ENCODE assay signal across 18 cellular contexts in the genomic region with DNA sequence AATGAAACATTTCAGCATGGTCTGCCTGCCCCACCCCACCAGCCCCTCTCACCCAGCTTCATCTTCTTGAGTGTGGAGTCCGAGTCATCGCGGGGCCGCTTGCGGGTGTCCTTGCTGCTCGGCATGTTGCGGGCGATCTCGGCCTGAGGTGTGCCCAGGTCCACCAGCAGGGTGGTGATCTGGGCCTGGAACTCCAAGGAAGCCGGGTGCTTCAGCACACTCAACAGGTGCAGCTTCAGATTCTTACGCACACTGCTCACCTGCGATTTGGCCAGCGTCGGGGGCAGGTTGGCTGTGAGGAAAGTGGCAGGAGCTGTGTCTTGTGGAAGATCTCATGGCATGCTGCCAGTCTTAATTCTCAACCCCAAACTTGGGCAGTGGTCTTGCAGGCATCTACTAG. TPM values are rescaled to one million over a fixed set of nuclear protein-coding genes. Genes with fewer than 3 reads are reported as not detected.
DNase-seq lines count a peak whose midpoint lies in the region; ATAC-seq, FAIRE-seq and TF ChIP-seq lines count a peak whose summit lies in the region.
"Had no signal": no experiment of that assay in that cellular context is flagged by ENCODE, and none has a peak within 500 bp of the region (broad histone marks: within the 10 kb centered on the region; RNA-seq: fewer than 3 reads in every experiment).

No MANE protein-coding gene starts in this region.

- H3K27me3 ChIP-seq in endodermal cell (ENCODE audit: control insufficient read depth, insufficient read depth, low read length, poor library complexity, severe bottlenecking) (no peaks in the 10 kb centered on the region), HepG2 (ENCODE audit: control insufficient read depth in 1 of 2, insufficient read depth in 2 of 2, low read length in 2 of 2) (no peaks in the 10 kb centered on the region), hepatocyte (no peaks in the 10 kb centered on the region), GM23338 (ENCODE audit: insufficient read depth) (no peaks in the 10 kb centered on the region)
- H3K27me3 ChIP-seq: BLaER1 had no signal

- H3K27me3 Mint-ChIP-seq in endodermal cell (ENCODE audit: insufficient read depth), result no peaks in the 10 kb centered on the region
- H3K27me3 Mint-ChIP-seq in GM23338 (ENCODE audit: insufficient read depth, low read depth, poor library complexity), result peaks cover 7% of the 10 kb centered on the region
- H3K27me3 Mint-ChIP-seq: CD4-positive, alpha-beta memory T cell; IgD-negative memory B cell had no signal

- H3K4me2 ChIP-seq in HepG2 (ENCODE audit: low read depth, low read length), result no peak overlapping the region
- H3K4me2 ChIP-seq in hepatocyte, result no peak overlapping the region
- no peak overlapping the region for H3K4me2 ChIP-seq in GM23338
- H3K4me2 ChIP-seq: BLaER1 had no signal

- H3K27ac Mint-ChIP-seq in endodermal cell (peak overlapping the region; percentile 52), GM23338 (no peak overlapping the region)
- H3K27ac Mint-ChIP-seq: IgD-negative memory B cell had no signal

- in situ Hi-C loops in HepG2 (cut with HindIII; ENCODE audit: extremely low pct_ligation_motif_present, low pct_unique_long_range_greater_than_20kb), result no loop called here

- H3K9me3 Mint-ChIP-seq in endodermal cell, result peaks cover 10% of the 10 kb centered on the region
- H3K9me3 Mint-ChIP-seq in GM23338, result no peaks in the 10 kb centered on the region; the same call in 2 of the 3 replicates
- H3K9me3 Mint-ChIP-seq: CD4-positive, alpha-beta memory T cell; IgD-negative memory B cell had no signal

- 97% methylated on average over 14 of the region's 14 CpGs for WGBS in endodermal cell (ENCODE audit: insufficient coverage in 1 of 2, insufficient read length in 1 of 2), 2 experiments
- WGBS in HepG2 (ENCODE audit: low lambda C conversion rate), result 99% methylated on average over 10 of the region's 14 CpGs
- WGBS in hepatocyte (ENCODE audit: low lambda C conversion rate, missing lambda C conversion rate), result 97% methylated on average over 14 of the region's 14 CpGs

- peaks cover 89% of the 10 kb centered on the region for H3K36me3 ChIP-seq in endodermal cell (ENCODE audit: control insufficient read depth, insufficient read depth, low read length)
- H3K36me3 ChIP-seq in HepG2 (replicated peaks in 1 of 2; ENCODE audit: control insufficient read depth in 1 of 2, insufficient read depth in 2 of 2, low read length in 2 of 2), result peaks cover 23 to 72% of the 10 kb centered on the region in 2 experiments
- no peaks in the 10 kb centered on the region for H3K36me3 ChIP-seq in hepatocyte (replicated peaks; ENCODE audit: insufficient read depth, low read depth)
- H3K36me3 ChIP-seq in GM23338 (ENCODE audit: insufficient read depth), result peaks cover 79% of the 10 kb centered on the region

- H3K4me1 ChIP-seq in endodermal cell (ENCODE audit: control insufficient read depth, insufficient read depth, low read length) (no peaks in the 10 kb centered on the region), HepG2 (ENCODE audit: insufficient read depth, low read length) (no peaks in the 10 kb centered on the region), hepatocyte (ENCODE audit: insufficient read depth) (no peaks in the 10 kb centered on the region), GM23338 (ENCODE audit: insufficient read depth) (no peaks in the 10 kb centered on the region)
- H3K4me1 ChIP-seq: BLaER1, HAP-1 had no signal

- H3K4me3 ChIP-seq in endodermal cell (ENCODE audit: low read length) (no peak overlapping the region), HepG2 (replicated peaks in 1 of 3; ENCODE audit: insufficient read depth in 1 of 3, low read depth in 2 of 3, low read length in 3 of 3) (no peak overlapping the region), hepatocyte (no peak overlapping the region), GM23338 (no peak overlapping the region)
- H3K4me3 ChIP-seq: BLaER1, HAP-1 had no signal

- no peaks in the 10 kb centered on the region for H3K79me2 ChIP-seq in HepG2 (ENCODE audit: insufficient read depth, low read length)
- no peaks in the 10 kb centered on the region for H3K79me2 ChIP-seq in hepatocyte
- H3K79me2 ChIP-seq in GM23338 (replicated peaks; ENCODE audit: insufficient read depth), result no peaks in the 10 kb centered on the region

- POLR2A ChIA-PET in HepG2 (lab: Yijun Ruan, JAX), result no interaction called here

- H3K9me3 ChIP-seq in endodermal cell (ENCODE audit: control insufficient read depth, low read length) (peaks cover 25% of the 10 kb centered on the region), HepG2 (ENCODE audit: low read length) (no peaks in the 10 kb centered on the region), hepatocyte (ENCODE audit: low read depth) (no peaks in the 10 kb centered on the region)
- H3K9me3 ChIP-seq: BLaER1, HAP-1 had no signal

- CTCF ChIA-PET in HepG2 (lab: Yijun Ruan, JAX; ENCODE audit: low intra/inter-chr PET ratio, low total read pairs), result no interaction called here

- TF ChIP-seq EP300 in HepG2 (IDR thresholded peaks at IDR 0.05; ENCODE audit: low read depth in 2 of 2, low read length in 2 of 2) (no peak), HepG2 (CRISPR knock-in tag; IDR thresholded peaks at IDR 0.05; ENCODE audit: borderline replicate concordance) (no peak)

- BruUV-seq in HepG2 (replicated peaks; lab: Mats Ljungman, UMichigan), result no TSS peak

- peak; percentile 34 for DNase-seq in D341Med (ENCODE audit: low spot score)
- no peak for DNase-seq in endodermal cell
- no peak for DNase-seq in HepG2 (ENCODE audit: low spot score)
- DNase-seq in hepatocyte (ENCODE audit: low spot score), result no peak
- DNase-seq in AML-193 (lab: John Stamatoyannopoulos, UW), result no peak
- DNase-seq in GM23338 (ENCODE audit: low spot score), result no peak
- DNase-seq: ACHN; CD4-positive, alpha-beta memory T cell; DMS79 treated with DMSO at 0.1 percent for 48 hours; GF-D8; KG1 had no signal

- H2AFZ ChIP-seq in HepG2 (ENCODE audit: low read length) (no peak overlapping the region), hepatocyte (no peak overlapping the region), GM23338 (no peak overlapping the region)

- no peak for TF ChIP-seq POLR2A in HepG2 (IDR thresholded peaks at IDR 0.05; ENCODE audit: insufficient read depth in 1 of 2, low read depth in 2 of 2, low read length in 2 of 2)

- H3K9ac ChIP-seq in endodermal cell (ENCODE audit: extremely low read depth, low read length, poor library complexity, severe bottlenecking), result no peak overlapping the region
- no peak overlapping the region for H3K9ac ChIP-seq in HepG2 (ENCODE audit: insufficient read depth, low read depth, low read length)
- H3K9ac ChIP-seq: BLaER1 had no signal

- no peak for FAIRE-seq in HepG2 (lab: Jason Lieb, UNC)
- FAIRE-seq: H1, HTR-8/SVneo had no signal

- H3K9me2 ChIP-seq in hepatocyte (replicated peaks; ENCODE audit: insufficient read depth), result no peaks in the 10 kb centered on the region
- no peaks in the 10 kb centered on the region for H3K9me2 ChIP-seq in GM23338 (ENCODE audit: insufficient read depth)

- intact Hi-C loops in HepG2 (cut with micrococcal nuclease; ENCODE audit: unreplicated experiment), result no loop called here

- no peak overlapping the region for H3K27ac ChIP-seq in endodermal cell (ENCODE audit: low read depth, low read length)
- H3K27ac ChIP-seq in HepG2 (ENCODE audit: extremely low read length, insufficient read depth, low read length), result no peak overlapping the region
- no peak overlapping the region for H3K27ac ChIP-seq in hepatocyte
- H3K27ac ChIP-seq in GM23338 (ENCODE audit: low read depth), result no peak overlapping the region
- H3K27ac ChIP-seq: BLaER1 had no signal

- TF ChIP-seq CTCF in endodermal cell (conservative IDR thresholded peaks at IDR 0.05) (no peak), HepG2 (CRISPR knock-in tag; IDR thresholded peaks at IDR 0.05) (no peak), hepatocyte (IDR thresholded peaks at IDR 0.05; ENCODE audit: poor library complexity) (no peak), GM23338 (conservative IDR thresholded peaks at IDR 0.05; ENCODE audit: low read depth in 2 of 2) (no peak)

- peaks cover 87% of the 10 kb centered on the region for H3K36me3 Mint-ChIP-seq in endodermal cell (ENCODE audit: low read depth)
- peaks cover 91% of the 10 kb centered on the region for H3K36me3 Mint-ChIP-seq in GM23338 (ENCODE audit: low read depth)

- H4K20me1 ChIP-seq in HepG2 (ENCODE audit: insufficient read depth, low read length) (no peaks in the 10 kb centered on the region), hepatocyte (ENCODE audit: insufficient read depth, poor library complexity, severe bottlenecking) (no peaks in the 10 kb centered on the region), GM23338 (replicated peaks; ENCODE audit: insufficient read depth) (peaks cover 21% of the 10 kb centered on the region)

- ATAC-seq in HepG2, result no peak
- ATAC-seq in GM23338, result no peak

- H3F3A ChIP-seq in GM23338 (replicated peaks; ENCODE audit: low read depth), result peaks cover 5% of the 10 kb centered on the region; the same call in 1 of the 2 replicates

- no peaks in the 10 kb centered on the region for H3K4me1 Mint-ChIP-seq in endodermal cell
- no peaks in the 10 kb centered on the region for H3K4me1 Mint-ChIP-seq in GM23338
- H3K4me1 Mint-ChIP-seq: CD14-positive monocyte had no signal

- no peak for TF ChIP-seq RAD21 in HepG2 (CRISPR knock-in tag; IDR thresholded peaks at IDR 0.05)

- H3K4me3 Mint-ChIP-seq in endodermal cell (no peak overlapping the region), GM23338 (no peak overlapping the region)
- H3K4me3 Mint-ChIP-seq: CD14-positive monocyte; CD4-positive, alpha-beta memory T cell; IgD-negative memory B cell had no signal

RNA-seq across cellular contexts. Expression of gene SYMPK, which starts 20.7 kb away (rescaled TPM):
- total RNA-seq in endodermal cell, result 100 to 1,000 TPM; 104 to 119 TPM
- 68.8 TPM for polyA plus RNA-seq in endodermal cell (2013, experiment 1 of 2)
- 64.9 TPM for polyA plus RNA-seq in endodermal cell (2013, experiment 2 of 2)
- total RNA-seq in HepG2 (2016; rRNA removed; fragmentation: Illumina TruSeq; extraction: Trizol), result 19.9 and 21.9 TPM in 2 replicates
- total RNA-seq in HepG2 (2016; cell fraction: cytosol; rRNA removed; fragmentation: Illumina TruSeq; extraction: Trizol; ENCODE audit: low read depth), result 9.2 and 10.2 TPM in 2 replicates
- 17.2 and 21.4 TPM in 2 replicates for total RNA-seq in HepG2 (2016; cell fraction: insoluble cytoplasmic fraction; rRNA removed; fragmentation: Illumina TruSeq; extraction: Trizol)
- total RNA-seq in HepG2 (2016; cell fraction: membrane; rRNA removed; fragmentation: Illumina TruSeq; extraction: Trizol), result 13.2 and 15.6 TPM in 2 replicates
- 25.6 and 28.5 TPM in 2 replicates for total RNA-seq in HepG2 (2016; cell fraction: nucleus; rRNA removed; fragmentation: Illumina TruSeq; extraction: Trizol)
- 55.7 and 67.8 TPM in 2 replicates for polyA plus RNA-seq in HepG2 (2011; rRNA removed)
- polyA plus RNA-seq in HepG2 (2011; cell fraction: cytosol; rRNA removed), result 29.9 and 41.2 TPM in 2 replicates
- 174 and 217 TPM in 2 replicates for polyA plus RNA-seq in HepG2 (2011; cell fraction: nucleus; rRNA removed)
- polyA plus RNA-seq in HepG2 (2012), result 38.1 and 46.9 TPM in 2 replicates
- polyA plus RNA-seq in HepG2 (2016; cell fraction: cytosol; fragmentation: Illumina TruSeq; extraction: Trizol; ENCODE audit: low read depth), result 5.0 and 6.1 TPM in 2 replicates
- polyA plus RNA-seq in HepG2 (2016; cell fraction: insoluble cytoplasmic fraction; fragmentation: Illumina TruSeq; extraction: Trizol; ENCODE audit: low read depth), result 26.5 and 39.8 TPM in 2 replicates
- polyA plus RNA-seq in HepG2 (2016; cell fraction: membrane; fragmentation: Illumina TruSeq; extraction: Trizol; ENCODE audit: low read depth), result 10.4 and 10.6 TPM in 2 replicates
- 86.7 and 87.3 TPM in 2 replicates for polyA plus RNA-seq in HepG2 (2016; cell fraction: nucleus; fragmentation: Illumina TruSeq; extraction: Trizol; ENCODE audit: insufficient read depth, low read depth)
- polyA minus RNA-seq in HepG2 (2011; rRNA and poly(A)+ RNA removed; ENCODE audit: low replicate concordance), result 90.3 and 124 TPM in 2 replicates
- polyA minus RNA-seq in HepG2 (2011; cell fraction: cytosol; rRNA and poly(A)+ RNA removed), result 40.3 and 51.8 TPM in 2 replicates
- 40.8 and 43.1 TPM in 2 replicates for polyA minus RNA-seq in HepG2 (2011; cell fraction: nucleus; rRNA and poly(A)+ RNA removed)
- 33.8 and 41.6 TPM in 2 replicates for total RNA-seq in hepatocyte
- polyA plus RNA-seq in hepatocyte, result 33.4 and 39.0 TPM in 2 replicates
- total RNA-seq in GM23338 (2014; rRNA removed; shearing (Covaris generic)), result 64.0 and 82.1 TPM in 2 replicates
- polyA plus RNA-seq in GM23338 (2016; fragmentation: Nextera tagmentation; extraction: Ambion mirVana), result 33.9 and 36.8 TPM in 2 replicates

RNA-seq across cellular contexts. Expression of gene FOXA3, which starts 21.9 kb away (rescaled TPM):
- total RNA-seq in endodermal cell (10 to 100 TPM; 54.2 to 58.1 TPM), HepG2 (2016; rRNA removed; fragmentation: Illumina TruSeq; extraction: Trizol) (27.6 and 29.8 TPM in 2 replicates), hepatocyte (14.5 and 14.6 TPM in 2 replicates)
- 8.4 TPM for polyA plus RNA-seq in endodermal cell (2013, experiment 1 of 2)
- polyA plus RNA-seq in endodermal cell (2013, experiment 2 of 2), result 8.1 TPM
- 18.2 and 19.5 TPM in 2 replicates for total RNA-seq in HepG2 (2016; cell fraction: cytosol; rRNA removed; fragmentation: Illumina TruSeq; extraction: Trizol; ENCODE audit: low read depth)
- total RNA-seq in HepG2 (2016; cell fraction: insoluble cytoplasmic fraction; rRNA removed; fragmentation: Illumina TruSeq; extraction: Trizol), result 27.8 and 29.1 TPM in 2 replicates
- 34.4 and 34.7 TPM in 2 replicates for total RNA-seq in HepG2 (2016; cell fraction: membrane; rRNA removed; fragmentation: Illumina TruSeq; extraction: Trizol)
- total RNA-seq in HepG2 (2016; cell fraction: nucleus; rRNA removed; fragmentation: Illumina TruSeq; extraction: Trizol), result 12.7 and 14.6 TPM in 2 replicates
- polyA plus RNA-seq in HepG2 (2011; rRNA removed) (47.6 and 61.6 TPM in 2 replicates), hepatocyte (16.7 and 18.6 TPM in 2 replicates), GM23338 (2016; fragmentation: Nextera tagmentation; extraction: Ambion mirVana) (11.1 and 11.7 TPM in 2 replicates)
- polyA plus RNA-seq in HepG2 (2011; cell fraction: cytosol; rRNA removed), result 51.9 and 75.3 TPM in 2 replicates
- 17.5 and 27.3 TPM in 2 replicates for polyA plus RNA-seq in HepG2 (2011; cell fraction: nucleus; rRNA removed)
- 16.1 and 27.5 TPM in 2 replicates for polyA plus RNA-seq in HepG2 (2012)
- polyA plus RNA-seq in HepG2 (2016; cell fraction: cytosol; fragmentation: Illumina TruSeq; extraction: Trizol; ENCODE audit: low read depth), result 12.4 and 15.4 TPM in 2 replicates
- polyA plus RNA-seq in HepG2 (2016; cell fraction: insoluble cytoplasmic fraction; fragmentation: Illumina TruSeq; extraction: Trizol; ENCODE audit: low read depth), result 32.3 and 32.7 TPM in 2 replicates
- 19.9 and 23.8 TPM in 2 replicates for polyA plus RNA-seq in HepG2 (2016; cell fraction: membrane; fragmentation: Illumina TruSeq; extraction: Trizol; ENCODE audit: low read depth)
- polyA plus RNA-seq in HepG2 (2016; cell fraction: nucleus; fragmentation: Illumina TruSeq; extraction: Trizol; ENCODE audit: insufficient read depth, low read depth), result 23.8 and 24.4 TPM in 2 replicates
- 0.42 and 103 TPM in 2 replicates for polyA minus RNA-seq in HepG2 (2011; rRNA and poly(A)+ RNA removed; ENCODE audit: low replicate concordance)
- 27.8 and 30.5 TPM in 2 replicates for polyA minus RNA-seq in HepG2 (2011; cell fraction: cytosol; rRNA and poly(A)+ RNA removed)
- 7.2 and 12.8 TPM in 2 replicates for polyA minus RNA-seq in HepG2 (2011; cell fraction: nucleus; rRNA and poly(A)+ RNA removed)
- 15.1 and 17.5 TPM in 2 replicates for total RNA-seq in GM23338 (2014; rRNA removed; shearing (Covaris generic))
- total RNA-seq: A172; CD4-positive, alpha-beta memory T cell had no signal
- polyA plus RNA-seq: CD14-positive monocyte; CD4-positive, alpha-beta memory T cell; IgD-negative memory B cell had no signal

RNA-seq across cellular contexts. Expression of gene RSPH6A, which starts 27.1 kb away (rescaled TPM):
- under 1 TPM; 0.53 TPM for total RNA-seq in endodermal cell
- 0.21 TPM for polyA plus RNA-seq in endodermal cell (2013, experiment 1 of 2)
- 0.17 TPM for polyA plus RNA-seq in endodermal cell (2013, experiment 2 of 2)
- 0.07 TPM in 1 of 2 replicates, not detected in the other for total RNA-seq in HepG2 (2016; rRNA removed; fragmentation: Illumina TruSeq; extraction: Trizol)
- total RNA-seq in HepG2 (2016; cell fraction: cytosol; rRNA removed; fragmentation: Illumina TruSeq; extraction: Trizol; ENCODE audit: low read depth), result not detected in 2 replicates
- 0.11 TPM in 1 of 2 replicates, not detected in the other for total RNA-seq in HepG2 (2016; cell fraction: insoluble cytoplasmic fraction; rRNA removed; fragmentation: Illumina TruSeq; extraction: Trizol)
- total RNA-seq in HepG2 (2016; cell fraction: membrane; rRNA removed; fragmentation: Illumina TruSeq; extraction: Trizol), result not detected in 2 replicates
- 0.31 TPM in 1 of 2 replicates, not detected in the other for total RNA-seq in HepG2 (2016; cell fraction: nucleus; rRNA removed; fragmentation: Illumina TruSeq; extraction: Trizol)
- 0.03 TPM in 1 of 2 replicates, not detected in the other for polyA plus RNA-seq in HepG2 (2011; rRNA removed)
- polyA plus RNA-seq in HepG2 (2011; cell fraction: cytosol; rRNA removed), result not detected in 2 replicates
- 0.45 and 0.59 TPM in 2 replicates for polyA plus RNA-seq in HepG2 (2011; cell fraction: nucleus; rRNA removed)
- not detected in 2 replicates for polyA plus RNA-seq in HepG2 (2012)
- not detected in 2 replicates for polyA plus RNA-seq in HepG2 (2016; cell fraction: cytosol; fragmentation: Illumina TruSeq; extraction: Trizol; ENCODE audit: low read depth)
- polyA plus RNA-seq in HepG2 (2016; cell fraction: insoluble cytoplasmic fraction; fragmentation: Illumina TruSeq; extraction: Trizol; ENCODE audit: low read depth), result not detected in 2 replicates
- polyA plus RNA-seq in HepG2 (2016; cell fraction: membrane; fragmentation: Illumina TruSeq; extraction: Trizol; ENCODE audit: low read depth), result not detected in 2 replicates
- polyA plus RNA-seq in HepG2 (2016; cell fraction: nucleus; fragmentation: Illumina TruSeq; extraction: Trizol; ENCODE audit: insufficient read depth, low read depth), result not detected in 2 replicates
- polyA minus RNA-seq in HepG2 (2011; rRNA and poly(A)+ RNA removed; ENCODE audit: low replicate concordance), result 0.26 and 0.50 TPM in 2 replicates
- polyA minus RNA-seq in HepG2 (2011; cell fraction: cytosol; rRNA and poly(A)+ RNA removed), result not detected in 2 replicates
- 0.26 and 0.99 TPM in 2 replicates for polyA minus RNA-seq in HepG2 (2011; cell fraction: nucleus; rRNA and poly(A)+ RNA removed)
- 0.12 TPM in 1 of 2 replicates, not detected in the other for total RNA-seq in hepatocyte
- polyA plus RNA-seq in hepatocyte, result not detected in 2 replicates
- 0.21 and 0.23 TPM in 2 replicates for total RNA-seq in GM23338 (2014; rRNA removed; shearing (Covaris generic))
- 0.11 TPM in 1 of 2 replicates, not detected in the other for polyA plus RNA-seq in GM23338 (2016; fragmentation: Nextera tagmentation; extraction: Ambion mirVana)
- total RNA-seq: A172 had no signal
- polyA plus RNA-seq: CD14-positive monocyte; CD4-positive, alpha-beta memory T cell; IgD-negative memory B cell had no signal

RNA-seq across cellular contexts. Expression of gene IRF2BP1, which starts 43.7 kb away (rescaled TPM):
- 10 to 100 TPM; 23.8 to 30.3 TPM for total RNA-seq in endodermal cell
- polyA plus RNA-seq in endodermal cell (2013, experiment 1 of 2), result 18.0 TPM
- 18.3 TPM for polyA plus RNA-seq in endodermal cell (2013, experiment 2 of 2)
- total RNA-seq in HepG2 (2016; rRNA removed; fragmentation: Illumina TruSeq; extraction: Trizol), result 9.7 and 14.3 TPM in 2 replicates
- total RNA-seq in HepG2 (2016; cell fraction: cytosol; rRNA removed; fragmentation: Illumina TruSeq; extraction: Trizol; ENCODE audit: low read depth), result 2.8 and 3.4 TPM in 2 replicates
- 10.5 and 13.6 TPM in 2 replicates for total RNA-seq in HepG2 (2016; cell fraction: insoluble cytoplasmic fraction; rRNA removed; fragmentation: Illumina TruSeq; extraction: Trizol)
- 8.1 and 9.5 TPM in 2 replicates for total RNA-seq in HepG2 (2016; cell fraction: membrane; rRNA removed; fragmentation: Illumina TruSeq; extraction: Trizol)
- 5.7 and 6.8 TPM in 2 replicates for total RNA-seq in HepG2 (2016; cell fraction: nucleus; rRNA removed; fragmentation: Illumina TruSeq; extraction: Trizol)
- polyA plus RNA-seq in HepG2 (2011; rRNA removed), result 4.3 and 6.1 TPM in 2 replicates
- 4.2 and 8.1 TPM in 2 replicates for polyA plus RNA-seq in HepG2 (2011; cell fraction: cytosol; rRNA removed)
- 6.3 and 6.9 TPM in 2 replicates for polyA plus RNA-seq in HepG2 (2011; cell fraction: nucleus; rRNA removed)
- 6.9 and 7.1 TPM in 2 replicates for polyA plus RNA-seq in HepG2 (2012)
- polyA plus RNA-seq in HepG2 (2016; cell fraction: cytosol; fragmentation: Illumina TruSeq; extraction: Trizol; ENCODE audit: low read depth), result 2.7 TPM in 2 replicates
- 13.7 and 14.2 TPM in 2 replicates for polyA plus RNA-seq in HepG2 (2016; cell fraction: insoluble cytoplasmic fraction; fragmentation: Illumina TruSeq; extraction: Trizol; ENCODE audit: low read depth)
- polyA plus RNA-seq in HepG2 (2016; cell fraction: membrane; fragmentation: Illumina TruSeq; extraction: Trizol; ENCODE audit: low read depth), result 5.9 and 6.5 TPM in 2 replicates
- polyA plus RNA-seq in HepG2 (2016; cell fraction: nucleus; fragmentation: Illumina TruSeq; extraction: Trizol; ENCODE audit: insufficient read depth, low read depth), result 10.3 and 12.1 TPM in 2 replicates
- polyA minus RNA-seq in HepG2 (2011; rRNA and poly(A)+ RNA removed; ENCODE audit: low replicate concordance), result 9.0 and 16.6 TPM in 2 replicates
- 10.0 and 10.9 TPM in 2 replicates for polyA minus RNA-seq in HepG2 (2011; cell fraction: cytosol; rRNA and poly(A)+ RNA removed)
- 5.2 and 7.0 TPM in 2 replicates for polyA minus RNA-seq in HepG2 (2011; cell fraction: nucleus; rRNA and poly(A)+ RNA removed)
- 23.8 and 25.2 TPM in 2 replicates for total RNA-seq in hepatocyte
- polyA plus RNA-seq in hepatocyte, result 11.5 and 15.8 TPM in 2 replicates
- 36.0 and 41.6 TPM in 2 replicates for total RNA-seq in GM23338 (2014; rRNA removed; shearing (Covaris generic))
- polyA plus RNA-seq in GM23338 (2016; fragmentation: Nextera tagmentation; extraction: Ambion mirVana), result 9.7 and 10.4 TPM in 2 replicates

RNA-seq across cellular contexts. Expression of gene DMWD, which starts 49.6 kb away (rescaled TPM):
- 10 to 100 TPM; 86.4 to 86.9 TPM for total RNA-seq in endodermal cell
- polyA plus RNA-seq in endodermal cell (2013, experiment 1 of 2), result 61.6 TPM
- polyA plus RNA-seq in endodermal cell (2013, experiment 2 of 2), result 53.9 TPM
- total RNA-seq in HepG2 (2016; rRNA removed; fragmentation: Illumina TruSeq; extraction: Trizol), result 11.0 and 14.9 TPM in 2 replicates
- total RNA-seq in HepG2 (2016; cell fraction: cytosol; rRNA removed; fragmentation: Illumina TruSeq; extraction: Trizol; ENCODE audit: low read depth), result 22.5 and 32.3 TPM in 2 replicates
- 9.3 and 16.3 TPM in 2 replicates for total RNA-seq in HepG2 (2016; cell fraction: insoluble cytoplasmic fraction; rRNA removed; fragmentation: Illumina TruSeq; extraction: Trizol)
- 40.0 and 43.7 TPM in 2 replicates for total RNA-seq in HepG2 (2016; cell fraction: membrane; rRNA removed; fragmentation: Illumina TruSeq; extraction: Trizol)
- 11.1 and 14.4 TPM in 2 replicates for total RNA-seq in HepG2 (2016; cell fraction: nucleus; rRNA removed; fragmentation: Illumina TruSeq; extraction: Trizol)
- polyA plus RNA-seq in HepG2 (2011; rRNA removed), result 10.3 and 12.4 TPM in 2 replicates
- 6.3 and 9.0 TPM in 2 replicates for polyA plus RNA-seq in HepG2 (2011; cell fraction: cytosol; rRNA removed)
- 44.3 and 58.8 TPM in 2 replicates for polyA plus RNA-seq in HepG2 (2011; cell fraction: nucleus; rRNA removed)
- polyA plus RNA-seq in HepG2 (2012), result 8.3 and 9.5 TPM in 2 replicates
- polyA plus RNA-seq in HepG2 (2016; cell fraction: cytosol; fragmentation: Illumina TruSeq; extraction: Trizol; ENCODE audit: low read depth), result 34.5 and 34.9 TPM in 2 replicates
- 9.9 and 14.4 TPM in 2 replicates for polyA plus RNA-seq in HepG2 (2016; cell fraction: insoluble cytoplasmic fraction; fragmentation: Illumina TruSeq; extraction: Trizol; ENCODE audit: low read depth)
- 36.7 and 38.5 TPM in 2 replicates for polyA plus RNA-seq in HepG2 (2016; cell fraction: membrane; fragmentation: Illumina TruSeq; extraction: Trizol; ENCODE audit: low read depth)
- 22.1 and 22.4 TPM in 2 replicates for polyA plus RNA-seq in HepG2 (2016; cell fraction: nucleus; fragmentation: Illumina TruSeq; extraction: Trizol; ENCODE audit: insufficient read depth, low read depth)
- 29.8 and 32.2 TPM in 2 replicates for polyA minus RNA-seq in HepG2 (2011; rRNA and poly(A)+ RNA removed; ENCODE audit: low replicate concordance)
- 10.3 and 11.4 TPM in 2 replicates for polyA minus RNA-seq in HepG2 (2011; cell fraction: cytosol; rRNA and poly(A)+ RNA removed)
- polyA minus RNA-seq in HepG2 (2011; cell fraction: nucleus; rRNA and poly(A)+ RNA removed), result 33.9 and 38.2 TPM in 2 replicates
- 18.3 and 23.7 TPM in 2 replicates for total RNA-seq in hepatocyte
- polyA plus RNA-seq in hepatocyte, result 70.1 and 95.8 TPM in 2 replicates
- total RNA-seq in GM23338 (2014; rRNA removed; shearing (Covaris generic)), result 33.1 and 45.6 TPM in 2 replicates
- polyA plus RNA-seq in GM23338 (2016; fragmentation: Nextera tagmentation; extraction: Ambion mirVana), result 11.8 and 12.1 TPM in 2 replicates
